In genomic region chr3:193605876-193606275, GRCh38 we compare ENCODE assay signal across 8 cellular contexts. TPM values are rescaled to one million over a fixed set of nuclear protein-coding genes. Genes with fewer than 3 reads are reported as not detected.
A peak's percentile ranks its signal among the peaks of the same experiment; 100 is the strongest.
DNase-seq lines count a peak whose midpoint lies in the region; ATAC-seq and TF ChIP-seq lines count a peak whose summit lies in the region.

No MANE protein-coding gene starts in this region.

- H3K9me3 ChIP-seq in OCI-LY1 (ENCODE audit: low read length), result no peaks in the 10 kb centered on the region
- no peaks in the 10 kb centered on the region for H3K9me3 ChIP-seq in psoas muscle

- no peaks in the 10 kb centered on the region for H4K20me1 ChIP-seq in OCI-LY1 (ENCODE audit: insufficient read depth, low read length)

- H3K9me2 ChIP-seq in OCI-LY1 (ENCODE audit: low read depth, low read length), result no peaks in the 10 kb centered on the region

- no peaks in the 10 kb centered on the region for H3K27me3 ChIP-seq in OCI-LY1 (ENCODE audit: insufficient read depth, low read length)
- no peaks in the 10 kb centered on the region for H3K27me3 ChIP-seq in psoas muscle (ENCODE audit: insufficient read depth in 3 of 3, low read length in 2 of 3)

- WGBS in psoas muscle, 3 donors, result 49 to 60% (median 50%) methylated on average over 2 of the region's 2 CpGs

- no peak overlapping the region for H3K27ac ChIP-seq in OCI-LY1 (ENCODE audit: low read depth, low read length, poor library complexity, severe bottlenecking)
- no peak overlapping the region for H3K27ac ChIP-seq in psoas muscle

- H3K4me1 ChIP-seq in OCI-LY1 (ENCODE audit: insufficient read depth, low read length, severe bottlenecking) (no peaks in the 10 kb centered on the region), psoas muscle (no peaks in the 10 kb centered on the region)

- intact Hi-C loops in psoas muscle (cut with DNase I), result no loop called here

- no peak overlapping the region for H2AFZ ChIP-seq in OCI-LY1 (ENCODE audit: low read length)

- H3K79me2 ChIP-seq in OCI-LY1 (ENCODE audit: insufficient read depth, low read length), result peaks cover 23% of the 10 kb centered on the region

- peaks cover 18% of the 10 kb centered on the region; the same call in 1 of the 2 replicates for H3K36me3 ChIP-seq in OCI-LY1 (ENCODE audit: insufficient read depth, low read length)
- peaks cover 0 to 3% of the 10 kb centered on the region in 2 donors for H3K36me3 ChIP-seq in psoas muscle (ENCODE audit: insufficient read depth in 1 of 2, low read depth in 1 of 2)

- ATAC-seq in GM18867 (IDR thresholded peaks at IDR 0.05; ENCODE audit: unreplicated experiment) (peak; percentile 79), psoas muscle (peak; percentile 75 to 95 (median 84))

- DNase-seq in AML-193 (lab: John Stamatoyannopoulos, UW) (peak; percentile 62 to 71), HK-2 (ENCODE audit: unreplicated experiment) (peak; percentile 49), glomerular visceral epithelial cell (ENCODE audit: extremely low spot score) (peak; percentile 71), psoas muscle (no peak), 8988T (no peak)
- DNase-seq in activated gamma-delta T cell treated with anti-CD3 and anti-CD28 coated beads, Interleukin-2, amount 50 U/mL, for 16 hours (ENCODE audit: low read depth), result peak; percentile 36

- H3K9ac ChIP-seq in OCI-LY1 (ENCODE audit: low read length), result no peak overlapping the region

- no peak overlapping the region for H3K4me2 ChIP-seq in OCI-LY1 (ENCODE audit: low read length)

- no peaks in the 10 kb centered on the region for H3F3A ChIP-seq in OCI-LY1 (ENCODE audit: insufficient read depth, low read length)

- H3K4me3 ChIP-seq in OCI-LY1 (ENCODE audit: low read depth, low read length, poor library complexity, severe bottlenecking) (no peak overlapping the region), psoas muscle (no peak overlapping the region)

- TF ChIP-seq CTCF in OCI-LY1 (IDR thresholded peaks at IDR 0.05; ENCODE audit: low read length) (peak; percentile 87), psoas muscle (IDR thresholded peaks at IDR 0.05) (peak; percentile 75)

RNA-seq across cellular contexts. Expression of gene OPA1, which starts 12.9 kb away (rescaled TPM):
- 100 to 1,000 TPM in 1 of 4 donors, 10 to 100 TPM in 3; 73.4 to 129 (median 82.2) TPM for total RNA-seq in psoas muscle
- 10 to 100 TPM; 29.4 to 46.5 (median 45.6) TPM for polyA plus RNA-seq in psoas muscle

RNA-seq across cellular contexts. Expression of gene ATP13A4, which starts 51.2 kb away (rescaled TPM):
- total RNA-seq in psoas muscle, result under 1 TPM in 3 of 4 donors, not detected in 1; 0.10 to 0.36 (median 0.25) TPM
- polyA plus RNA-seq in psoas muscle, result under 1 TPM in 1 of 3 donors, not detected in 2; 0.18 TPM

Comparison
In these comparisons a context has a peak if more than half of its experiments do, and no peak if none do; other contexts are left out.
1. DNase-seq: peak in AML-193 (2 of 2), HK-2 (single experiment), activated gamma-delta T cell treated with anti-CD3 and anti-CD28 coated beads, Interleukin-2, amount 50 U/mL, for 16 hours (single experiment) and glomerular visceral epithelial cell (single experiment); none in psoas muscle (0 of 2) and 8988T (single experiment).